ENCODE assay signal across 8 cellular contexts in genomic region chr3:52220380-52221026, GRCh38.
A peak's percentile ranks its signal among the peaks of the same experiment; 100 is the strongest.
DNase-seq lines count a peak whose midpoint lies in the region; ATAC-seq and TF ChIP-seq lines count a peak whose summit lies in the region.

No MANE protein-coding gene starts in this region.

- TF ChIP-seq CTCF in HFF-Myc (IDR thresholded peaks at IDR 0.05; ENCODE audit: low read depth, low read length, missing control alignments) (peak; percentile 96), cardiac fibroblast (IDR thresholded peaks at IDR 0.05; ENCODE audit: low read depth, low read length) (peak; percentile 97)

- no peak overlapping the region for H3K4me3 ChIP-seq in HFF-Myc (replicated peaks; ENCODE audit: low read depth, low read length)
- H3K4me3 ChIP-seq in cardiac fibroblast (replicated peaks in 1 of 2; ENCODE audit: low read depth in 2 of 2, low read length in 2 of 2), result no peak overlapping the region

- DNase-seq in COR-L47 (lab: John Stamatoyannopoulos, UW), result peak; percentile 8
- no peak for DNase-seq in HFF-Myc (ENCODE audit: extremely low read depth, low read depth)
- peak; percentile 66 for DNase-seq in NCI-H345 (lab: John Stamatoyannopoulos, UW)
- peak; percentile 90 for DNase-seq in activated CD4-positive, CD25-positive, alpha-beta regulatory T cell treated with anti-CD3 and anti-CD28 coated beads, Interleukin-2, amount 50 U/mL, for 72 hours
- DNase-seq in cardiac fibroblast (ENCODE audit: low read depth in 2 of 2), result peak; percentile 79 to 82
- peak; percentile 67 for DNase-seq in kidney glomerular epithelial cell (lab: John Stamatoyannopoulos, UW)
- DNase-seq in stimulated activated CD4-positive, alpha-beta T cell treated with anti-CD3 and anti-CD28 coated beads, Interleukin-2, amount 100 ng/mL, for 4 hours (ENCODE audit: low read depth), result peak; percentile 77

- no peak for ATAC-seq in GM18498 (IDR thresholded peaks at IDR 0.05; ENCODE audit: unreplicated experiment)
